28 cellular contexts compared by ENCODE assay signal in the genomic region with DNA sequence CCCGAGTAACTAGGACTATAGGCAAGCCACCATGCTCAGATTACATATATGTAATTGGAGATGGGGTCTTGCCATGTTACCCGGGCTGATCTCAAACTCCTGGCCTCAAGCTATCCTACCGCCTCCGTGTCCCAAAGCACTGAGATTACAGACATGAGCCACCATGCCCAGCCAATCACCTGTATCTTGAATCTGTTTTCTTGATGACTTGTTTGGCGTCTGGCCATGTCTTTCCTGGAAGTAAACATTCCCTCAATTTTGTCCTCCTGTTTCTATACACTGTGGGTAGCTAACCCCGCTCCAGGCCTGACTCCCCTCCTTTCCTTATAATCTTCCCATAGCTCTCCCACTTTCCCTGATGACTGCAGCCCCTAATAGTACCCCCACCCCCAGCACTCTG.
"Had no signal": no experiment of that assay in that cellular context is flagged by ENCODE, and none has a peak within 500 bp of the region (broad histone marks: within the 10 kb centered on the region; RNA-seq: fewer than 3 reads in every experiment).

No MANE protein-coding gene starts in this region.

- H3K9me3 Mint-ChIP-seq: natural killer cell treated with Interleukin-12 subunit alpha and Interleukin-12 subunit beta and Interleukin-15 and Interleukin-18, amount 100 ng/mL, for 72 hours had no signal

- H3K36me3 Mint-ChIP-seq: neural progenitor cell; stimulated activated memory B cell treated with anti-CD40 and anti-IgM and Interleukin-4, amounts not matched to agents 10 μg/mL and 1 μg/mL and 100 μg/mL, for 72 hours had no signal

- ATAC-seq: esophagus mucosa; gastroesophageal sphincter; left colon; left ventricle myocardium superior; natural killer cell treated with Interleukin-12 subunit alpha and Interleukin-12 subunit beta and Interleukin-15 and Interleukin-18, amount 100 ng/mL, for 72 hours; pancreas; right lobe of liver; stimulated activated memory B cell treated with anti-CD40 and anti-IgM and Interleukin-4, amounts not matched to agents 10 μg/mL and 1 μg/mL and 100 μg/mL, for 72 hours had no signal

- H3K36me3 ChIP-seq: gastroesophageal sphincter, neural progenitor cell, pancreas, prostate gland, right lobe of liver, spleen, tibial artery, upper lobe of left lung, vagina had no signal

- DNase-seq: effector CD4-positive, alpha-beta T cell; endodermal cell; foreskin fibroblast; glutamatergic neuron; immature natural killer cell; left colon; left ventricle myocardium superior; mesenchymal stem cell; midbrain; nucleus accumbens; pancreas; right lobe of liver; spleen; stimulated activated CD4-positive, alpha-beta T cell treated with anti-CD3 and anti-CD28 coated beads, Interleukin-15, amount 100 ng/mL, for 24 hours; stimulated activated CD4-positive, alpha-beta T cell treated with anti-CD3 and anti-CD28 coated beads, Interleukin-1b, Interleukin-23, amount 100 ng/mL, for 48 hours; stimulated activated CD4-positive, alpha-beta T cell treated with anti-CD3 and anti-CD28 coated beads, Interleukin-4, amount 100 ng/mL, for 24 hours; tibial artery; upper lobe of left lung had no signal

- H3K4me3 ChIP-seq: coronary artery, gastroesophageal sphincter, lung, neural progenitor cell, pancreas, prostate gland, right lobe of liver, spleen, tibial artery, upper lobe of left lung, vagina had no signal

- H3K27me3 Mint-ChIP-seq: natural killer cell treated with Interleukin-12 subunit alpha and Interleukin-12 subunit beta and Interleukin-15 and Interleukin-18, amount 100 ng/mL, for 72 hours had no signal

- H3K9me3 ChIP-seq: gastroesophageal sphincter, pancreas, prostate gland, right lobe of liver, tibial artery, upper lobe of left lung, vagina had no signal

- H3K27me3 ChIP-seq: gastroesophageal sphincter, neural progenitor cell, pancreas, right lobe of liver, spleen, tibial artery, upper lobe of left lung, vagina had no signal

- H3K4me1 ChIP-seq: gastroesophageal sphincter, neural progenitor cell, pancreas, prostate gland, right lobe of liver, spleen, tibial artery, upper lobe of left lung, vagina had no signal

- H3K4me1 Mint-ChIP-seq: endodermal cell; stimulated activated memory B cell treated with anti-CD40 and anti-IgM and Interleukin-4, amounts not matched to agents 10 μg/mL and 1 μg/mL and 100 μg/mL, for 72 hours had no signal

- H3K27ac ChIP-seq: coronary artery, gastroesophageal sphincter, neural progenitor cell, pancreas, prostate gland, right lobe of liver, spleen, tibial artery, upper lobe of left lung, vagina had no signal

- H3K27ac Mint-ChIP-seq: endodermal cell; natural killer cell treated with Interleukin-12 subunit alpha and Interleukin-12 subunit beta and Interleukin-15 and Interleukin-18, amount 100 ng/mL, for 72 hours; neural progenitor cell; stimulated activated memory B cell treated with anti-CD40 and anti-IgM and Interleukin-4, amounts not matched to agents 10 μg/mL and 1 μg/mL and 100 μg/mL, for 72 hours; stimulated activated naive CD8-positive, alpha-beta T cell treated with anti-CD3 and anti-CD28 coated beads, Interleukin-15, Interleukin-2, amounts not matched to agents 100 ng/mL and 50 ng/mL, for 24 hours had no signal

- FAIRE-seq: pancreas had no signal

- H3K4me3 Mint-ChIP-seq: endodermal cell; immature natural killer cell; natural killer cell treated with Interleukin-12 subunit alpha and Interleukin-12 subunit beta and Interleukin-15 and Interleukin-18, amount 100 ng/mL, for 72 hours; neural progenitor cell; stimulated activated memory B cell treated with anti-CD40 and anti-IgM and Interleukin-4, amounts not matched to agents 10 μg/mL and 1 μg/mL and 100 μg/mL, for 72 hours; stimulated activated naive CD8-positive, alpha-beta T cell treated with anti-CD3 and anti-CD28 coated beads, Interleukin-15, Interleukin-2, amounts not matched to agents 100 ng/mL and 50 ng/mL, for 24 hours had no signal

- H3K9ac ChIP-seq: neural progenitor cell had no signal
